Comparison of ENCODE assay signal across 8 cellular contexts in genomic region chr6:3026811-3027626, GRCh38. TPM values are rescaled to one million over a fixed set of nuclear protein-coding genes. Genes with fewer than 3 reads are reported as not detected.
DNase-seq lines count a peak whose midpoint lies in the region; ATAC-seq, FAIRE-seq and TF ChIP-seq lines count a peak whose summit lies in the region.

No MANE protein-coding gene starts in this region.

- H3K9me3 Mint-ChIP-seq in activated T-cell treated with anti-CD3 and anti-CD28 coated beads, Interleukin-2, amount 50 U/mL, for 72 hours: no peaks in the 10 kb centered on the region

- peak; percentile 26 to 55 for DNase-seq in activated T-cell treated with anti-CD3 and anti-CD28 coated beads, Interleukin-2, amount 50 U/mL, for 72 hours
- peak; percentile 80 for DNase-seq in osteoblast (ENCODE audit: insufficient read length, low spot score, missing footprints)
- no peak for DNase-seq in PC-9
- DNase-seq in kidney: no peak
- no peak for DNase-seq in NCI-H2107 (lab: John Stamatoyannopoulos, UW)

- H3K4me2 ChIP-seq in DOHH2 (ENCODE audit: low read length) (peak overlapping the region; percentile 94), osteoblast (ENCODE audit: insufficient read depth, low read length) (no peak overlapping the region), PC-9 (no peak overlapping the region)

- H3K9me3 ChIP-seq in DOHH2 (ENCODE audit: control insufficient read depth, insufficient read depth, low read length) (peaks cover 3% of the 10 kb centered on the region; the same call in 1 of the 2 replicates), osteoblast (ENCODE audit: low read depth, low read length) (no peaks in the 10 kb centered on the region), PC-9 (ENCODE audit: insufficient read depth, low read depth) (no peaks in the 10 kb centered on the region), kidney (ENCODE audit: control insufficient read depth in 1 of 2, low read length in 2 of 2) (no peaks in the 10 kb centered on the region)

- no peak overlapping the region for H3K9ac ChIP-seq in kidney (ENCODE audit: low read length in 2 of 2)

- BruUV-seq in PC-9 (replicated peaks; lab: Mats Ljungman, UMichigan): no TSS peak

- H3K27me3 Mint-ChIP-seq in activated T-cell treated with anti-CD3 and anti-CD28 coated beads, Interleukin-2, amount 50 U/mL, for 72 hours (ENCODE audit: low read depth): no peaks in the 10 kb centered on the region

- H3K4me1 Mint-ChIP-seq in activated T-cell treated with anti-CD3 and anti-CD28 coated beads, Interleukin-2, amount 50 U/mL, for 72 hours (ENCODE audit: low read depth): peaks cover 55% of the 10 kb centered on the region

- POLR2A ChIA-PET in PC-9 (lab: Charles Lee; ENCODE audit: unreplicated experiment): interaction anchor here (0.6 kb wide), 1 partner anchor 37 kb away, joined by 3 read pairs; no protein-coding TSS in a partner anchor

- ATAC-seq in GM21367 (IDR thresholded peaks at IDR 0.05; ENCODE audit: unreplicated experiment) (peak; percentile 73), HG03571 (IDR thresholded peaks at IDR 0.05; ENCODE audit: unreplicated experiment) (peak; percentile 70)
- peak; percentile 16 to 44 for ATAC-seq in activated T-cell treated with anti-CD3 and anti-CD28 coated beads, Interleukin-2, amount 50 U/mL, for 72 hours (replicated peaks in 1 of 2)

- H3K9me2 ChIP-seq in DOHH2 (replicated peaks; ENCODE audit: control insufficient read depth, low read length) (no peaks in the 10 kb centered on the region), PC-9 (ENCODE audit: insufficient read depth) (no peaks in the 10 kb centered on the region)

- H3K79me2 ChIP-seq in DOHH2 (ENCODE audit: control insufficient read depth, low read length): peaks cover 17% of the 10 kb centered on the region
- peaks cover 12% of the 10 kb centered on the region for H3K79me2 ChIP-seq in osteoblast (ENCODE audit: insufficient read depth, low read length)
- peaks cover 5% of the 10 kb centered on the region for H3K79me2 ChIP-seq in PC-9 (ENCODE audit: low read depth)

- H4K20me1 ChIP-seq in DOHH2 (ENCODE audit: control insufficient read depth, insufficient read depth, low read depth, low read length) (no peaks in the 10 kb centered on the region), osteoblast (ENCODE audit: insufficient read depth, low read length) (no peaks in the 10 kb centered on the region), PC-9 (ENCODE audit: insufficient read depth) (no peaks in the 10 kb centered on the region)

- peak overlapping the region; percentile 98 for H3K27ac ChIP-seq in DOHH2 (ENCODE audit: low read depth, low read length)
- no peak overlapping the region for H3K27ac ChIP-seq in osteoblast (ENCODE audit: low read depth, low read length)
- H3K27ac ChIP-seq in PC-9: no peak overlapping the region
- no peak overlapping the region for H3K27ac ChIP-seq in kidney (ENCODE audit: low read depth in 2 of 2, low read length in 2 of 2)

- H3K27me3 ChIP-seq in DOHH2 (ENCODE audit: control insufficient read depth, low read length) (no peaks in the 10 kb centered on the region), osteoblast (ENCODE audit: insufficient read depth, low read length) (no peaks in the 10 kb centered on the region), PC-9 (ENCODE audit: insufficient read depth, low read depth) (no peaks in the 10 kb centered on the region)

- no peak for FAIRE-seq in kidney (lab: Jason Lieb, UNC)

- H3K36me3 ChIP-seq in DOHH2 (ENCODE audit: control insufficient read depth, low read length) (peaks cover 4% of the 10 kb centered on the region; the same call in 1 of the 2 replicates), osteoblast (ENCODE audit: insufficient read depth, low read length) (no peaks in the 10 kb centered on the region), PC-9 (ENCODE audit: low read depth) (no peaks in the 10 kb centered on the region), kidney (ENCODE audit: control insufficient read depth in 1 of 2, insufficient read depth in 2 of 2, low read length in 2 of 2) (no peaks in the 10 kb centered on the region)

- H3F3A ChIP-seq in DOHH2 (ENCODE audit: control insufficient read depth, insufficient read depth) (peaks cover 38% of the 10 kb centered on the region), PC-9 (ENCODE audit: insufficient read depth, low read depth) (peaks cover 13% of the 10 kb centered on the region; the same call in 1 of the 2 replicates)

- peak overlapping the region; percentile 80 for H3K27ac Mint-ChIP-seq in activated T-cell treated with anti-CD3 and anti-CD28 coated beads, Interleukin-2, amount 50 U/mL, for 72 hours

- peaks cover 79% of the 10 kb centered on the region for H3K4me1 ChIP-seq in DOHH2 (ENCODE audit: control insufficient read depth, low read length)
- peaks cover 13% of the 10 kb centered on the region for H3K4me1 ChIP-seq in osteoblast (ENCODE audit: insufficient read depth, low read length)
- H3K4me1 ChIP-seq in PC-9 (replicated peaks; ENCODE audit: insufficient read depth): peaks cover 16% of the 10 kb centered on the region
- peaks cover 5 to 8% of the 10 kb centered on the region in 2 donors for H3K4me1 ChIP-seq in kidney (ENCODE audit: control insufficient read depth in 1 of 2, insufficient read depth in 1 of 2, low read depth in 1 of 2, low read length in 2 of 2)

- H3K4me3 Mint-ChIP-seq in activated T-cell treated with anti-CD3 and anti-CD28 coated beads, Interleukin-2, amount 50 U/mL, for 72 hours: peak overlapping the region; percentile 65 to 82

- peaks cover 3 to 7% of the 10 kb centered on the region in 2 donors for H3K36me3 Mint-ChIP-seq in activated T-cell treated with anti-CD3 and anti-CD28 coated beads, Interleukin-2, amount 50 U/mL, for 72 hours (ENCODE audit: insufficient read depth in 2 of 2)

- H2AFZ ChIP-seq in osteoblast (ENCODE audit: low read length) (no peak overlapping the region), PC-9 (no peak overlapping the region)

- intact Hi-C loops in PC-9 (cut with micrococcal nuclease; ENCODE audit: unreplicated experiment): no loop called here
- intact Hi-C loops in kidney (cut with DNase I): no loop called here

- no peak for TF ChIP-seq CTCF in DOHH2 (IDR thresholded peaks at IDR 0.05; ENCODE audit: low read depth, low read length, poor library complexity, severe bottlenecking)
- no peak for TF ChIP-seq CTCF in osteoblast (IDR thresholded peaks at IDR 0.05; ENCODE audit: extremely low read depth, low read depth, low read length)
- no peak for TF ChIP-seq CTCF in PC-9 (conservative IDR thresholded peaks at IDR 0.05)
- TF ChIP-seq CTCF in kidney (IDR thresholded peaks at IDR 0.05; ENCODE audit: borderline replicate concordance, extremely low read depth, insufficient read depth): no peak

- peak overlapping the region; percentile 69 for H3K4me3 ChIP-seq in DOHH2 (ENCODE audit: low read length)
- H3K4me3 ChIP-seq in osteoblast (ENCODE audit: insufficient read depth, low read length): no peak overlapping the region
- H3K4me3 ChIP-seq in PC-9: no peak overlapping the region
- no peak overlapping the region for H3K4me3 ChIP-seq in kidney (ENCODE audit: low read length in 2 of 2)

- CTCF ChIA-PET in PC-9 (lab: Charles Lee): interaction anchor here (0.6 kb wide), 1 partner anchor 25 kb away, joined by 3 read pairs; no protein-coding TSS in a partner anchor

RNA-seq across cellular contexts. Expression of gene NQO2, which starts 27.3 kb away (rescaled TPM):
- 10 to 100 TPM; 32.7 to 47.3 TPM for total RNA-seq in activated T-cell treated with anti-CD3 and anti-CD28 coated beads, Interleukin-2, amount 50 U/mL, for 72 hours
- total RNA-seq in osteoblast: 19.7 and 45.2 TPM in 2 replicates
- 79.4 and 82.9 TPM in 2 replicates for total RNA-seq in PC-9 (2021)
- 37.0 TPM for total RNA-seq in kidney
- 291 TPM for polyA plus RNA-seq in kidney (ENCODE audit: insufficient read depth, low read depth, low replicate concordance)

RNA-seq across cellular contexts. Expression of gene RIPK1, which starts 41.3 kb away (rescaled TPM):
- total RNA-seq in activated T-cell treated with anti-CD3 and anti-CD28 coated beads, Interleukin-2, amount 50 U/mL, for 72 hours: 10 to 100 TPM; 21.9 to 23.6 TPM
- total RNA-seq in osteoblast (28.0 and 29.3 TPM in 2 replicates), PC-9 (2021) (13.9 and 14.8 TPM in 2 replicates), kidney (30.4 TPM)
- polyA plus RNA-seq in kidney (ENCODE audit: insufficient read depth, low read depth, low replicate concordance): 14.7 TPM

RNA-seq across cellular contexts. Expression of gene SERPINB6, which starts 55.7 kb away (rescaled TPM):
- total RNA-seq in activated T-cell treated with anti-CD3 and anti-CD28 coated beads, Interleukin-2, amount 50 U/mL, for 72 hours: 100 to 1,000 TPM in 1 of 2 donors, 10 to 100 TPM in 1; 64.9 to 114 TPM
- total RNA-seq in osteoblast: 80.7 and 83.2 TPM in 2 replicates
- total RNA-seq in PC-9 (2021): 169 and 187 TPM in 2 replicates
- 136 TPM for total RNA-seq in kidney
- 212 TPM for polyA plus RNA-seq in kidney (ENCODE audit: insufficient read depth, low read depth, low replicate concordance)

Comparison
In these comparisons a context has a peak if more than half of its experiments do, and no peak if none do; other contexts are left out.
1. DNase-seq: peak in activated T-cell treated with anti-CD3 and anti-CD28 coated beads, Interleukin-2, amount 50 U/mL, for 72 hours (2 of 2) and osteoblast (single experiment); none in PC-9 (0 of 2), kidney (single experiment) and NCI-H2107 (single experiment).
2. Peak in every context shown above with its lines, with median percentiles within 50 percentile points of each other: ATAC-seq.